2 cellular contexts compared by ENCODE assay signal in genomic region chr1:15762546-15762945, GRCh38.
TF ChIP-seq lines count a peak whose summit lies in the region.

No MANE protein-coding gene starts in this region.

TF ChIP-seq in GM23338, 12 proteins besides CTCF, POLR2A, EP300 and RAD21:
- TF ChIP-seq ZNF114 (CRISPR knock-in tag; IDR thresholded peaks at IDR 0.05) = no peak
- no peak for TF ChIP-seq JUNB (IDR thresholded peaks at IDR 0.05; ENCODE audit: unreplicated experiment)
- no peak for TF ChIP-seq NANOG (IDR thresholded peaks at IDR 0.05; ENCODE audit: borderline replicate concordance)
- TF ChIP-seq REST (IDR thresholded peaks at IDR 0.05; ENCODE audit: unreplicated experiment) = no peak
- TF ChIP-seq POLR2AphosphoS5 (IDR thresholded peaks at IDR 0.05; ENCODE audit: low read depth) = no peak
- no peak for TF ChIP-seq STAT1 (IDR thresholded peaks at IDR 0.05; ENCODE audit: unreplicated experiment)
- no peak for TF ChIP-seq EZH2phosphoT487 (IDR thresholded peaks at IDR 0.05; ENCODE audit: unreplicated experiment)
- TF ChIP-seq EZH2 (IDR thresholded peaks at IDR 0.05; ENCODE audit: low read depth, unreplicated experiment) = no peak
- no peak for TF ChIP-seq ETS1 (IDR thresholded peaks at IDR 0.05)
- no peak for TF ChIP-seq CREB1 (CRISPR knock-in tag; IDR thresholded peaks at IDR 0.05; ENCODE audit: low read depth)

TF ChIP-seq in IMR-90, 13 proteins besides CTCF, POLR2A, EP300 and RAD21:
- TF ChIP-seq FOS (IDR thresholded peaks at IDR 0.05; ENCODE audit: low read depth, low read length) (no peak), RFX5 (IDR thresholded peaks at IDR 0.05; ENCODE audit: low read depth, low read length) (no peak), USF2 (IDR thresholded peaks at IDR 0.05; ENCODE audit: low read depth, low read length) (no peak), CHD1 (IDR thresholded peaks at IDR 0.05; ENCODE audit: low read depth, low read length) (no peak), MAZ (IDR thresholded peaks at IDR 0.05; ENCODE audit: borderline replicate concordance, low read depth, low read length) (no peak), NFE2L2 (IDR thresholded peaks at IDR 0.05; ENCODE audit: low read depth, low read length) (no peak)
